In the genomic region with DNA sequence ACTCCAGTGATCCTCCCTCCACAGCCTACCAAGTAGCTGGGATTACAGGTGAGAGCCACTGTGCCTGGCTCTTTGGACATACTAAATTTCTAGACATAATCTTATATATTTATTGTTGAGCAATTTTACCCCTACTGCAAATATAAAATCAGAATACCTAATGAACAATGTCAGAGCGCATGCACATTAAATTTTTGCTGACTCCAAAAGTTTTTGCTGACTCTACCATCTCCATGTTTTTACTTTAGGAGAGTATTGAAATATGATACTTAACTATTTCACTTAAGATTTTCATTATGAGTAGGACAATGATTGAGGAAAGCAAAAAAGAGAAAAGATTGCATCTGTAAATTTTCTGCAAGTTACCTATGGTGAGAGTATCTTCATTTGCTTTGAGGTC, we compare ENCODE assay signal across 22 cellular contexts.
DNase-seq lines count a peak whose midpoint lies in the region; ATAC-seq, FAIRE-seq and TF ChIP-seq lines count a peak whose summit lies in the region.
"Had no signal": no experiment of that assay in that cellular context is flagged by ENCODE, and none has a peak within 500 bp of the region (broad histone marks: within the 10 kb centered on the region; RNA-seq: fewer than 3 reads in every experiment).

No MANE protein-coding gene starts in this region.

- H3K79me2 ChIP-seq in HepG2 (ENCODE audit: insufficient read depth, low read length) (no peaks in the 10 kb centered on the region), K562 (ENCODE audit: control insufficient read depth, insufficient read depth, low read length) (no peaks in the 10 kb centered on the region)

- CTCF ChIA-PET in HepG2 (lab: Yijun Ruan, JAX; ENCODE audit: low intra/inter-chr PET ratio, low total read pairs): no interaction called here
- CTCF ChIA-PET in K562 (lab: Yijun Ruan, JAX; ENCODE audit: low intra/inter-chr PET ratio): no interaction called here

- TF ChIP-seq POLR2A in HepG2 (IDR thresholded peaks at IDR 0.05; ENCODE audit: insufficient read depth in 1 of 2, low read depth in 2 of 2, low read length in 2 of 2) (no peak), right lobe of liver (IDR thresholded peaks at IDR 0.05) (no peak), K562 (conservative IDR thresholded peaks at IDR 0.05) (no peak)

- H4K20me1 ChIP-seq in HepG2 (ENCODE audit: insufficient read depth, low read length): no peaks in the 10 kb centered on the region
- H4K20me1 ChIP-seq in K562 (replicated peaks; ENCODE audit: control insufficient read depth, insufficient read depth, low read length): no peaks in the 10 kb centered on the region
- H4K20me1 ChIP-seq: BLaER1 had no signal

- DNase-seq in HepG2 (ENCODE audit: low spot score) (no peak), right lobe of liver (no peak), K562 (ENCODE audit: extremely low read depth in 1 of 4, low spot score in 3 of 4) (no peak), cortex of kidney (lab: John Stamatoyannopoulos, UW) (no peak), retina (no peak)
- DNase-seq: ACHN; BE2C; C1 segment of cervical spinal cord; CD4-positive, alpha-beta memory T cell; CD4-positive, CD25-positive, alpha-beta regulatory T cell; CD8-positive, alpha-beta memory T cell; COR-L47; DMS 273 treated with DMSO at 0.1 percent for 48 hours; DMS153; DMS53; DMS79; GF-D8 had no signal

- peaks cover 22% of the 10 kb centered on the region for H3K9me3 ChIP-seq in HepG2 (ENCODE audit: low read length)
- H3K9me3 ChIP-seq in right lobe of liver: peaks cover 0 to 4% (median 0%) of the 10 kb centered on the region in 4 donors
- H3K9me3 ChIP-seq in K562 (replicated peaks; ENCODE audit: control insufficient read depth, insufficient read depth, low read depth, low read length): no peaks in the 10 kb centered on the region
- H3K9me3 ChIP-seq: BE2C had no signal

- no peaks in the 10 kb centered on the region for H3K9me1 ChIP-seq in K562 (ENCODE audit: control insufficient read depth, insufficient read depth, low read length)

- H3K27me3 ChIP-seq in HepG2 (ENCODE audit: control insufficient read depth in 1 of 2, insufficient read depth in 2 of 2, low read length in 2 of 2) (no peaks in the 10 kb centered on the region), right lobe of liver (no peaks in the 10 kb centered on the region), K562 (ENCODE audit: control insufficient read depth in 2 of 2, insufficient read depth in 2 of 2, low read length in 2 of 2) (no peaks in the 10 kb centered on the region)
- H3K27me3 ChIP-seq: BE2C, BLaER1 had no signal

- 58% methylated on average over 1 of the region's 1 CpG for WGBS in HepG2 (ENCODE audit: low lambda C conversion rate)
- WGBS in right lobe of liver (ENCODE audit: insufficient coverage, low coverage, low lambda C conversion rate, missing lambda C conversion rate): 70% methylated on average over 1 of the region's 1 CpG
- 0% methylated on average over 1 of the region's 1 CpG for WGBS in K562 (ENCODE audit: insufficient coverage, low coverage, missing lambda C conversion rate)

- TF ChIP-seq RAD21 in HepG2 (CRISPR knock-in tag; IDR thresholded peaks at IDR 0.05): no peak
- no peak for TF ChIP-seq RAD21 in K562 (CRISPR knock-in tag; conservative IDR thresholded peaks at IDR 0.05 in 1 of 2, IDR thresholded peaks at IDR 0.05 in 1 of 2)

- H3K4me3 ChIP-seq in HepG2 (replicated peaks in 1 of 3; ENCODE audit: insufficient read depth in 1 of 3, low read depth in 2 of 3, low read length in 3 of 3): no peak overlapping the region
- H3K4me3 ChIP-seq in right lobe of liver: no peak overlapping the region
- H3K4me3 ChIP-seq in K562: no peak overlapping the region
- H3K4me3 ChIP-seq: BLaER1 had no signal

- no peak overlapping the region for H2AFZ ChIP-seq in HepG2 (ENCODE audit: low read length)
- H2AFZ ChIP-seq in K562 (ENCODE audit: low read depth, low read length): no peak overlapping the region

- no peak for ATAC-seq in HepG2
- ATAC-seq in right lobe of liver: no peak
- ATAC-seq in K562: no peak

- POLR2A ChIA-PET in HepG2 (lab: Yijun Ruan, JAX) (no interaction called here), K562 (lab: Yijun Ruan, JAX) (no interaction called here)

- H3K9ac ChIP-seq in HepG2 (ENCODE audit: insufficient read depth, low read depth, low read length) (no peak overlapping the region), K562 (ENCODE audit: insufficient read depth in 1 of 2, low read depth in 2 of 2, low read length in 2 of 2) (no peak overlapping the region)
- H3K9ac ChIP-seq: BLaER1 had no signal

- H3K27ac ChIP-seq in HepG2 (ENCODE audit: extremely low read length, insufficient read depth, low read length): no peak overlapping the region
- H3K27ac ChIP-seq in right lobe of liver: no peak overlapping the region
- H3K27ac ChIP-seq in K562 (ENCODE audit: extremely low read depth, low read depth, low read length): no peak overlapping the region
- H3K27ac ChIP-seq: 22Rv1, BLaER1 had no signal

- intact Hi-C loops in HepG2 (cut with micrococcal nuclease; ENCODE audit: unreplicated experiment): no loop called here
- intact Hi-C loops in right lobe of liver (cut with DNase I): no loop called here
- intact Hi-C loops in K562 (cut with micrococcal nuclease): no loop called here

- BruUV-seq in HepG2 (replicated peaks; lab: Mats Ljungman, UMichigan) (no TSS peak), K562 (replicated peaks; lab: Mats Ljungman, UMichigan) (no TSS peak)

- in situ Hi-C loops in HepG2 (cut with HindIII; ENCODE audit: extremely low pct_ligation_motif_present, low pct_unique_long_range_greater_than_20kb): no loop called here
- in situ Hi-C loops in K562 (cut with MboI): no loop called here

- no peaks in the 10 kb centered on the region for H3K36me3 ChIP-seq in HepG2 (replicated peaks in 1 of 2; ENCODE audit: control insufficient read depth in 1 of 2, insufficient read depth in 2 of 2, low read length in 2 of 2)
- H3K36me3 ChIP-seq in right lobe of liver: no peaks in the 10 kb centered on the region
- H3K36me3 ChIP-seq in K562 (ENCODE audit: control insufficient read depth, insufficient read depth, low read length): no peaks in the 10 kb centered on the region
- H3K36me3 ChIP-seq: BE2C, BLaER1 had no signal

- TF ChIP-seq CTCF in HepG2 (CRISPR knock-in tag; IDR thresholded peaks at IDR 0.05): no peak
- no peak for TF ChIP-seq CTCF in right lobe of liver (IDR thresholded peaks at IDR 0.05)
- TF ChIP-seq CTCF in K562 (IDR thresholded peaks at IDR 0.05 in 2 of 3, conservative IDR thresholded peaks at IDR 0.05 in 1 of 3; ENCODE audit: insufficient read depth in 2 of 3, low read depth in 1 of 3, low read length in 3 of 3): no peak

- no peaks in the 10 kb centered on the region for H3K4me1 ChIP-seq in HepG2 (ENCODE audit: insufficient read depth, low read length)
- H3K4me1 ChIP-seq in right lobe of liver: no peaks in the 10 kb centered on the region
- no peaks in the 10 kb centered on the region for H3K4me1 ChIP-seq in K562 (replicated peaks in 1 of 2; ENCODE audit: control insufficient read depth in 2 of 2, insufficient read depth in 2 of 2, low read length in 2 of 2)
- H3K4me1 ChIP-seq: BE2C had no signal

- H3K4me2 ChIP-seq in HepG2 (ENCODE audit: low read depth, low read length) (no peak overlapping the region), K562 (ENCODE audit: insufficient read depth, low read length) (no peak overlapping the region)
- H3K4me2 ChIP-seq: BLaER1 had no signal

- TF ChIP-seq EP300 in HepG2 (IDR thresholded peaks at IDR 0.05; ENCODE audit: low read depth in 2 of 2, low read length in 2 of 2) (no peak), HepG2 (CRISPR knock-in tag; IDR thresholded peaks at IDR 0.05; ENCODE audit: borderline replicate concordance) (no peak), K562 (IDR thresholded peaks at IDR 0.05; ENCODE audit: low read length) (no peak)

- FAIRE-seq in HepG2 (lab: Jason Lieb, UNC) (no peak), K562 (lab: Jason Lieb, UNC) (no peak)
- FAIRE-seq: G401.6, GM12891, GM19239 had no signal

TF ChIP-seq in HepG2, 621 proteins besides CTCF, POLR2A, EP300 and RAD21:
- peak; percentile 77 for TF ChIP-seq MAFF (IDR thresholded peaks at IDR 0.05; ENCODE audit: low read depth, low read length)
- TF ChIP-seq MEF2D (CRISPR knock-in tag; IDR thresholded peaks at IDR 0.05): no peak
- no peak for TF ChIP-seq ZNF775 (CRISPR knock-in tag; IDR thresholded peaks at IDR 0.05; ENCODE audit: borderline replicate concordance)
- no peak for TF ChIP-seq ZNF232 (CRISPR knock-in tag; IDR thresholded peaks at IDR 0.05; ENCODE audit: borderline replicate concordance)
- no peak for TF ChIP-seq ZNF17 (CRISPR knock-in tag; IDR thresholded peaks at IDR 0.05)
- TF ChIP-seq ZNF773 (CRISPR knock-in tag; IDR thresholded peaks at IDR 0.05; ENCODE audit: borderline replicate concordance): no peak
- TF ChIP-seq ZNF350 (CRISPR knock-in tag; IDR thresholded peaks at IDR 0.05; ENCODE audit: borderline replicate concordance, low read depth): no peak
- TF ChIP-seq MAFK (conservative IDR thresholded peaks at IDR 0.05 in 1 of 2, IDR thresholded peaks at IDR 0.05 in 1 of 2; ENCODE audit: low read length in 2 of 2): peak; percentile 66 to 86
- TF ChIP-seq EZH2 (conservative IDR thresholded peaks at IDR 0.05; ENCODE audit: low read depth, low read length): no peak
- no peak for TF ChIP-seq ZNF83 (CRISPR knock-in tag; IDR thresholded peaks at IDR 0.05; ENCODE audit: borderline replicate concordance)

TF ChIP-seq in K562, 482 proteins besides CTCF, POLR2A, EP300 and RAD21:
- no peak for TF ChIP-seq ATF7 (IDR thresholded peaks at IDR 0.05)
- 0 out of 2 replicates have a peak, but pooled peaks have one; percentile 17 for TF ChIP-seq MAFG (tag; conservative IDR thresholded peaks at IDR 0.05)
